In the genomic region with DNA sequence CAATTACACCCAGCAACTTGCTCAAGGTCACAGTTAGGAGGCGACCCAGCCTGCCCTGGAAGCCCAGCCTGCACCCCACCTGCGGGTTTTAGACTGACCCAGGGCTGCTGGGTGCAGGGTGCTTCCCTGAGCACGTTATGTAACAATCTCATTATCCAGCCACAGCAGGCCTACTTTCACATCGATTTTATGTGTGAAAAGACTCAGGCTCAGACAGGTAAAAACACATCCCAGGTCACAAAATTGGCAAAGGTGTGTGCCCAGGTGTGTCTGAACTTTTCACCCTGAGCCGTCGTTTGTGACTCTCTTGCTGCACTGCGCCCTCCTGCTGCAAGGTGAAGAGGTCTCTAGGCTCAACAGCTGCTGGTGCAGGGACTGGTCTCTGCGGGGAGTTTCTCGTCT, we compare ENCODE assay signal across 25 cellular contexts.
DNase-seq lines count a peak whose midpoint lies in the region; ATAC-seq and TF ChIP-seq lines count a peak whose summit lies in the region.
"Had no signal": no experiment of that assay in that cellular context is flagged by ENCODE, and none has a peak within 500 bp of the region (broad histone marks: within the 10 kb centered on the region; RNA-seq: fewer than 3 reads in every experiment).

No MANE protein-coding gene starts in this region.

- H3K4me1 Mint-ChIP-seq in endothelial cell (ENCODE audit: unreplicated experiment): peaks cover 3% of the 10 kb centered on the region
- H3K4me1 Mint-ChIP-seq: activated naive CD4-positive, alpha-beta T cell treated with anti-CD3 and anti-CD28 coated beads, Interleukin-2, amount 50 U/mL, for 24 hours; activated T-helper 17 cell treated with anti-CD3 and anti-CD28 coated beads, Interleukin-2, amount 50 U/mL, for 72 hours; CD8-positive, alpha-beta memory T cell; stimulated activated memory B cell treated with anti-CD40 and anti-IgM and Interleukin-4, amounts not matched to agents 10 μg/mL and 1 μg/mL and 100 μg/mL, for 72 hours had no signal

- ATAC-seq in HG03520 (IDR thresholded peaks at IDR 0.05; ENCODE audit: unreplicated experiment) (no peak), GM21381 (IDR thresholded peaks at IDR 0.05; ENCODE audit: unreplicated experiment) (no peak)
- ATAC-seq: activated T-helper 17 cell treated with anti-CD3 and anti-CD28 coated beads, Interleukin-2, amount 50 U/mL, for 72 hours; HCT116; heart left ventricle; mucosa of descending colon; natural killer cell treated with Interleukin-12 subunit alpha and Interleukin-12 subunit beta and Interleukin-15 and Interleukin-18, amount 100 ng/mL, for 72 hours; stimulated activated memory B cell treated with anti-CD40 and anti-IgM and Interleukin-4, amounts not matched to agents 10 μg/mL and 1 μg/mL and 100 μg/mL, for 72 hours had no signal

- H3K27me3 Mint-ChIP-seq in endothelial cell (ENCODE audit: unreplicated experiment): peaks cover 4% of the 10 kb centered on the region
- H3K27me3 Mint-ChIP-seq: activated naive CD4-positive, alpha-beta T cell treated with anti-CD3 and anti-CD28 coated beads, Interleukin-2, amount 50 U/mL, for 24 hours had no signal

- TF ChIP-seq CTCF in epithelial cell of esophagus (IDR thresholded peaks at IDR 0.05; ENCODE audit: insufficient read depth, low read depth, low read length, missing control alignments) (no peak), endothelial cell (IDR thresholded peaks at IDR 0.05; ENCODE audit: unreplicated experiment) (no peak)

- H3K27ac Mint-ChIP-seq in endothelial cell (ENCODE audit: unreplicated experiment): no peak overlapping the region
- H3K27ac Mint-ChIP-seq: activated naive CD4-positive, alpha-beta T cell treated with anti-CD3 and anti-CD28 coated beads, Interleukin-2, amount 50 U/mL, for 24 hours; activated T-helper 17 cell treated with anti-CD3 and anti-CD28 coated beads, Interleukin-2, amount 50 U/mL, for 72 hours; CD8-positive, alpha-beta memory T cell; natural killer cell treated with Interleukin-12 subunit alpha and Interleukin-12 subunit beta and Interleukin-15 and Interleukin-18, amount 100 ng/mL, for 72 hours; stimulated activated memory B cell treated with anti-CD40 and anti-IgM and Interleukin-4, amounts not matched to agents 10 μg/mL and 1 μg/mL and 100 μg/mL, for 72 hours; type B pancreatic cell had no signal

- no peaks in the 10 kb centered on the region for H3K9me3 Mint-ChIP-seq in endothelial cell (ENCODE audit: unreplicated experiment)
- H3K9me3 Mint-ChIP-seq: activated naive CD4-positive, alpha-beta T cell treated with anti-CD3 and anti-CD28 coated beads, Interleukin-2, amount 50 U/mL, for 24 hours; natural killer cell treated with Interleukin-12 subunit alpha and Interleukin-12 subunit beta and Interleukin-15 and Interleukin-18, amount 100 ng/mL, for 72 hours; stimulated activated memory B cell treated with anti-CD40 and anti-IgM and Interleukin-4, amounts not matched to agents 10 μg/mL and 1 μg/mL and 100 μg/mL, for 72 hours; type B pancreatic cell had no signal

- DNase-seq in NCI-H1105 (lab: John Stamatoyannopoulos, UW) (peak; percentile 1), NCI-H345 (lab: John Stamatoyannopoulos, UW) (peak; percentile 56), epithelial cell of esophagus (ENCODE audit: low read depth) (peak; percentile 27), mucosa of gallbladder (ENCODE audit: low spot score) (peak; percentile 8), endothelial cell (ENCODE audit: low spot score) (no peak)
- DNase-seq: activated CD4-positive, alpha-beta T cell treated with anti-CD3 and anti-CD28 coated beads for 4 hours; amniotic stem cell; CD8-positive, alpha-beta memory T cell; DMS 273 treated with DMSO at 0.1 percent for 48 hours; heart left ventricle; Kasumi-1; kidney; mucosa of descending colon; NCI-H2227 treated with DMSO at 0.1 percent for 48 hours; NCI-H82; Peyer's patch; SJCRH30 had no signal

- H3K4me3 Mint-ChIP-seq in endothelial cell (ENCODE audit: unreplicated experiment): no peak overlapping the region
- H3K4me3 Mint-ChIP-seq: activated naive CD4-positive, alpha-beta T cell treated with anti-CD3 and anti-CD28 coated beads, Interleukin-2, amount 50 U/mL, for 24 hours; activated T-helper 17 cell treated with anti-CD3 and anti-CD28 coated beads, Interleukin-2, amount 50 U/mL, for 72 hours; CD8-positive, alpha-beta memory T cell; natural killer cell treated with Interleukin-12 subunit alpha and Interleukin-12 subunit beta and Interleukin-15 and Interleukin-18, amount 100 ng/mL, for 72 hours; stimulated activated memory B cell treated with anti-CD40 and anti-IgM and Interleukin-4, amounts not matched to agents 10 μg/mL and 1 μg/mL and 100 μg/mL, for 72 hours; type B pancreatic cell had no signal

- H3K36me3 Mint-ChIP-seq in endothelial cell (ENCODE audit: low read depth, unreplicated experiment): no peaks in the 10 kb centered on the region
- H3K36me3 Mint-ChIP-seq: activated naive CD4-positive, alpha-beta T cell treated with anti-CD3 and anti-CD28 coated beads, Interleukin-2, amount 50 U/mL, for 24 hours; CD8-positive, alpha-beta memory T cell; natural killer cell treated with Interleukin-12 subunit alpha and Interleukin-12 subunit beta and Interleukin-15 and Interleukin-18, amount 100 ng/mL, for 72 hours; stimulated activated memory B cell treated with anti-CD40 and anti-IgM and Interleukin-4, amounts not matched to agents 10 μg/mL and 1 μg/mL and 100 μg/mL, for 72 hours; type B pancreatic cell had no signal

- no peak overlapping the region for H3K4me3 ChIP-seq in epithelial cell of esophagus (ENCODE audit: low read length)
- H3K4me3 ChIP-seq: heart left ventricle, mucosa of descending colon, Peyer's patch, SJCRH30 had no signal
